Comparison of ENCODE assay signal across 22 cellular contexts in genomic region chr13:72970956-72971355, GRCh38.
DNase-seq lines count a peak whose midpoint lies in the region; ATAC-seq and TF ChIP-seq lines count a peak whose summit lies in the region.
"Had no signal": no experiment of that assay in that cellular context is flagged by ENCODE, and none has a peak within 500 bp of the region (broad histone marks: within the 10 kb centered on the region; RNA-seq: fewer than 3 reads in every experiment).

No MANE protein-coding gene starts in this region.

- H3K4me3 ChIP-seq in GM23248 (no peak overlapping the region), fibroblast of mammary gland (ENCODE audit: control insufficient read depth, low read depth, low read length) (no peak overlapping the region), retinal pigment epithelial cell (ENCODE audit: low read length) (no peak overlapping the region)
- H3K4me3 ChIP-seq: BLaER1, left lung, stomach had no signal

- H3K36me3 ChIP-seq in GM23248 (ENCODE audit: low read depth), result no peaks in the 10 kb centered on the region

- in situ Hi-C loops in GM23248 (cut with MboI), result no loop called here

- no peaks in the 10 kb centered on the region for H4K20me1 ChIP-seq in GM23248 (ENCODE audit: insufficient read depth)
- H4K20me1 ChIP-seq: BLaER1 had no signal

- TF ChIP-seq CTCF in fibroblast of mammary gland (conservative IDR thresholded peaks at IDR 0.05; ENCODE audit: control insufficient read depth, insufficient read depth, low read depth, low read length) (no peak), retinal pigment epithelial cell (conservative IDR thresholded peaks at IDR 0.05; ENCODE audit: low read depth, low read length) (no peak)

- no peaks in the 10 kb centered on the region for H3K9me3 ChIP-seq in GM23248 (ENCODE audit: low read depth)
- H3K9me3 ChIP-seq: BLaER1, left lung, stomach had no signal

- H3K4me1 ChIP-seq in GM23248 (ENCODE audit: insufficient read depth), result no peaks in the 10 kb centered on the region
- H3K4me1 ChIP-seq: BLaER1, left lung, stomach had no signal

- no peaks in the 10 kb centered on the region for H3K27me3 ChIP-seq in GM23248 (replicated peaks; ENCODE audit: insufficient read depth)
- H3K27me3 ChIP-seq: BLaER1, left lung, stomach had no signal

- no peak overlapping the region for H3K9ac ChIP-seq in GM23248
- H3K9ac ChIP-seq: BLaER1 had no signal

- H2AFZ ChIP-seq in GM23248, result no peak overlapping the region

- H3K4me2 ChIP-seq in GM23248 (ENCODE audit: unreplicated experiment), result no peak overlapping the region
- H3K4me2 ChIP-seq: BLaER1 had no signal

- H3K9me2 ChIP-seq in GM23248 (ENCODE audit: insufficient read depth), result no peaks in the 10 kb centered on the region

- no peaks in the 10 kb centered on the region for H3F3A ChIP-seq in GM23248 (ENCODE audit: insufficient read depth)

- H3K27ac ChIP-seq in GM23248, result no peak overlapping the region
- H3K27ac ChIP-seq: BLaER1, epithelial cell of prostate, left lung had no signal

- H3K79me2 ChIP-seq in GM23248 (ENCODE audit: insufficient read depth), result no peaks in the 10 kb centered on the region

- peak; percentile 20 for DNase-seq in GM23248
- DNase-seq in SW480 (ENCODE audit: low spot score), result peak; percentile 69
- peak; percentile 17 for DNase-seq in fibroblast of mammary gland (ENCODE audit: low read depth)
- peak; percentile 74 for DNase-seq in retinal pigment epithelial cell (ENCODE audit: low read depth)
- DNase-seq in GM19240 (ENCODE audit: insufficient read length, low spot score), result no peak
- DNase-seq in NOMO-1 treated with DMSO at 0.1 percent for 48 hours (lab: John Stamatoyannopoulos, UW; ENCODE audit: unreplicated experiment), result no peak
- DNase-seq: activated CD8-positive, alpha-beta T cell treated with anti-CD3 and anti-CD28 coated beads, Interleukin-2, amount 10 ng/mL, durations not matched to agents 7 days and 5 days; DMS 273 treated with DMSO at 0.1 percent for 48 hours; hippocampal formation; left lung; MV-4-11; naive B cell; NCI-H2107; NCI-H748 treated with DMSO at 0.1 percent for 48 hours; posterior cingulate gyrus; stomach; T-cell had no signal

- WGBS in GM23248 (ENCODE audit: low coverage in 1 of 2, low lambda C conversion rate in 2 of 2, missing lambda C conversion rate in 2 of 2), 2 experiments, result 96 to 98% methylated on average over 5 of the region's 5 CpGs

- no peak for ATAC-seq in GM19395 (IDR thresholded peaks at IDR 0.05; ENCODE audit: unreplicated experiment)
- no peak for ATAC-seq in HG03342 (IDR thresholded peaks at IDR 0.05; ENCODE audit: unreplicated experiment)
- ATAC-seq: activated CD8-positive, alpha-beta T cell treated with anti-CD3 and anti-CD28 coated beads, Interleukin-2, amount 10 ng/mL, durations not matched to agents 7 days and 5 days; left lung; Panc1; T-cell had no signal

Comparison
In these comparisons a context has a peak if more than half of its experiments do, and no peak if none do; other contexts are left out.
1. DNase-seq: peak in GM23248 (single experiment), SW480 (single experiment), fibroblast of mammary gland (single experiment) and retinal pigment epithelial cell (single experiment); none in GM19240 (single experiment) and NOMO-1 treated with DMSO at 0.1 percent for 48 hours (single experiment).